ENCODE assay signal across 8 cellular contexts in genomic region chr21:36156815-36157670, GRCh38. TPM values are rescaled to one million over a fixed set of nuclear protein-coding genes. Genes with fewer than 3 reads are reported as not detected.
A peak's percentile ranks its signal among the peaks of the same experiment; 100 is the strongest.
DNase-seq lines count a peak whose midpoint lies in the region; ATAC-seq and TF ChIP-seq lines count a peak whose summit lies in the region.

A gene with protein sequence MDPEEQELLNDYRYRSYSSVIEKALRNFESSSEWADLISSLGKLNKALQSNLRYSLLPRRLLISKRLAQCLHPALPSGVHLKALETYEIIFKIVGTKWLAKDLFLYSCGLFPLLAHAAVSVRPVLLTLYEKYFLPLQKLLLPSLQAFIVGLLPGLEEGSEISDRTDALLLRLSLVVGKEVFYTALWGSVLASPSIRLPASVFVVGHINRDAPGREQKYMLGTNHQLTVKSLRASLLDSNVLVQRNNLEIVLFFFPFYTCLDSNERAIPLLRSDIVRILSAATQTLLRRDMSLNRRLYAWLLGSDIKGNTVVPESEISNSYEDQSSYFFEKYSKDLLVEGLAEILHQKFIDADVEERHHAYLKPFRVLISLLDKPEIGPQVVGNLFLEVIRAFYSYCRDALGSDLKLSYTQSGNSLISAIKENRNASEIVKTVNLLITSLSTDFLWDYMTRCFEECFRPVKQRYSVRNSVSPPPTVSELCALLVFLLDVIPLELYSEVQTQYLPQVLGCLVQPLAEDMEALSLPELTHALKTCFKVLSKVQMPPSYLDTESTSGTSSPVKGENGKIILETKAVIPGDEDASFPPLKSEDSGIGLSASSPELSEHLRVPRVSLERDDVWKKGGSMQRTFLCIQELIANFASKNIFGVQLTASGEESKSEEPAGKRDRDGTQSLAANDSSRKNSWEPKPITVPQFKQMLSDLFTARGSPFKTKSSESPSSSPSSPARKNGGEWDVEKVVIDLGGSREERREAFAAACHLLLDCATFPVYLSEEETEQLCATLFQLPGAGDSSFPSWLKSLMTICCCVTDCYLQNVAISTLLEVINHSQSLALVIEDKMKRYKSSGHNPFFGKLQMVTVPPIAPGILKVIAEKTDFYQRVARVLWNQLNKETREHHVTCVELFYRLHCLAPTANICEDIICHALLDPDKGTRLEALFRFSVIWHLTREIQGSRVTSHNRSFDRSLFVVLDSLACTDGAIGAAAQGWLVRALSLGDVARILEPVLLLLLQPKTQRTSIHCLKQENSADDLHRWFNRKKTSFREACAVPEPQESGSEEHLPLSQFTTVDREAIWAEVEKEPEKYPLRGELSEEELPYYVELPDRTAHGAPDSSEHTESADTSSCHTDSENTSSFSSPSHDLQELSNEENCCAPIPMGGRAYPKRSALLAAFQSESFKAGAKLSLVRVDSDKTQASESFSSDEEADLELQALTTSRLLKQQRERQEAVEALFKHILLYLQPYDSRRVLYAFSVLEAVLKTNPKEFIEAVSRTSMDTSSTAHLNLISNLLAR (N-terminal part only) (plus strand): TSS chr21:36156824. CDS start chr21:36164734, 7,910 bp downstream.

- H3K4me3 Mint-ChIP-seq in H9, result peak within 1 kb of the TSS; percentile 71 to 81
- H3K4me3 Mint-ChIP-seq in activated CD8-positive, alpha-beta T cell treated with anti-CD3 and anti-CD28 coated beads for 36 hours, result peak within 1 kb of the TSS; percentile 82

- H3K4me1 Mint-ChIP-seq in H9, result peaks cover 8 to 11% of the 10 kb centered on the region in 2 experiments; a peak in 3 of 4 replicates
- H3K4me1 Mint-ChIP-seq in activated CD8-positive, alpha-beta T cell treated with anti-CD3 and anti-CD28 coated beads for 36 hours (ENCODE audit: low read depth), result peaks cover 26% of the 10 kb centered on the region

- POLR2A ChIA-PET in activated CD8-positive, alpha-beta T cell treated with anti-CD3 and anti-CD28 coated beads for 36 hours (lab: Charles Lee), result interaction anchor here (0.5 to 1.1 kb wide), 3 partner anchors 11 to 17 kb away, joined by 3 to 4 read pairs (median 3); no protein-coding TSS in a partner anchor

- DNase-seq in H9, result no peak
- DNase-seq in MM.1S, result peak; percentile 53
- peak; percentile 51 for DNase-seq in activated CD8-positive, alpha-beta T cell treated with anti-CD3 and anti-CD28 coated beads for 36 hours
- no peak for DNase-seq in fibroblast of pulmonary artery (ENCODE audit: low read depth)
- DNase-seq in neuronal stem cell (ENCODE audit: low spot score), result peak; percentile 42
- DNase-seq in kidney tubule cell (ENCODE audit: low spot score), result no peak
- DNase-seq in NCI-H1048 (lab: John Stamatoyannopoulos, UW), result no peak

- H3K4me1 ChIP-seq in H9 (ENCODE audit: insufficient read depth, low read length) (no peaks in the 10 kb centered on the region), MM.1S (ENCODE audit: low read length) (peaks cover 4% of the 10 kb centered on the region), neuronal stem cell (ENCODE audit: control insufficient read depth in 2 of 2, insufficient read depth in 1 of 2, low read depth in 1 of 2, low read length in 2 of 2) (peaks cover 5% of the 10 kb centered on the region in 2 donors)

- H2BK5ac ChIP-seq in H9 (ENCODE audit: insufficient read length, low read length) (no peak within 1 kb of the TSS), neuronal stem cell (ENCODE audit: low read length) (no peak within 1 kb of the TSS)

- H3K4me2 ChIP-seq in H9 (ENCODE audit: insufficient read depth, insufficient read length, low read length), result peak within 1 kb of the TSS; percentile 63
- peak within 1 kb of the TSS; percentile 98 for H3K4me2 ChIP-seq in MM.1S (ENCODE audit: low read depth, low read length)
- peak within 1 kb of the TSS; percentile 89 for H3K4me2 ChIP-seq in neuronal stem cell (ENCODE audit: insufficient read depth, low read length, poor library complexity, severe bottlenecking)

- H3K9ac ChIP-seq in H9 (ENCODE audit: extremely low read depth, insufficient read length, low read length) (peak within 1 kb of the TSS; percentile 32), MM.1S (ENCODE audit: low read length) (peak within 1 kb of the TSS; percentile 67), neuronal stem cell (ENCODE audit: low read depth, low read length, poor library complexity) (peak within 1 kb of the TSS; percentile 92)

- H3K36me3 Mint-ChIP-seq in H9 (ENCODE audit: insufficient read depth in 1 of 3, low read depth in 3 of 3), result no peaks in the 10 kb centered on the region; a peak in 2 of 7 replicates
- H3K36me3 Mint-ChIP-seq in activated CD8-positive, alpha-beta T cell treated with anti-CD3 and anti-CD28 coated beads for 36 hours (ENCODE audit: low read depth), result peaks cover 3% of the 10 kb centered on the region

- H2BK12ac ChIP-seq in H9 (ENCODE audit: insufficient read length, low read depth, low read length), result no peak within 1 kb of the TSS
- peak within 1 kb of the TSS; percentile 30 for H2BK12ac ChIP-seq in neuronal stem cell (ENCODE audit: low read length)

- H3K27ac Mint-ChIP-seq in H9, result no peak within 1 kb of the TSS; a peak in 1 of 7 replicates
- peak within 1 kb of the TSS; percentile 49 for H3K27ac Mint-ChIP-seq in activated CD8-positive, alpha-beta T cell treated with anti-CD3 and anti-CD28 coated beads for 36 hours

- no peaks in the 10 kb centered on the region for H3F3A ChIP-seq in MM.1S (ENCODE audit: insufficient read depth, low read length)

- H3K79me2 ChIP-seq in H9 (ENCODE audit: insufficient read depth, low read length) (no peaks in the 10 kb centered on the region), MM.1S (ENCODE audit: low read length) (no peaks in the 10 kb centered on the region)

- H2BK15ac ChIP-seq in H9 (ENCODE audit: low read depth, low read length) (no peak within 1 kb of the TSS), neuronal stem cell (ENCODE audit: low read length) (peak within 1 kb of the TSS; percentile 49)

- H3K9me3 Mint-ChIP-seq in H9, result no peaks in the 10 kb centered on the region; a peak in 1 of 5 replicates
- no peaks in the 10 kb centered on the region for H3K9me3 Mint-ChIP-seq in activated CD8-positive, alpha-beta T cell treated with anti-CD3 and anti-CD28 coated beads for 36 hours

- TF ChIP-seq CTCF in H9 (conservative IDR thresholded peaks at IDR 0.05) (no peak), MM.1S (IDR thresholded peaks at IDR 0.05; ENCODE audit: low read length) (no peak), fibroblast of pulmonary artery (IDR thresholded peaks at IDR 0.05; ENCODE audit: low read length, missing control alignments) (no peak)
- TF ChIP-seq CTCF in activated CD8-positive, alpha-beta T cell treated with anti-CD3 and anti-CD28 coated beads for 36 hours (IDR thresholded peaks at IDR 0.05), result no peak

- H3K4ac ChIP-seq in H9 (ENCODE audit: low read depth, low read length) (no peak within 1 kb of the TSS), neuronal stem cell (ENCODE audit: low read length) (no peak within 1 kb of the TSS)

- H3K4me3 ChIP-seq in MM.1S (ENCODE audit: low read length), result peak within 1 kb of the TSS; percentile 82
- H3K4me3 ChIP-seq in fibroblast of pulmonary artery (replicated peaks; ENCODE audit: low read depth, low read length), result peak within 1 kb of the TSS; percentile 70
- H3K4me3 ChIP-seq in neuronal stem cell (ENCODE audit: low read length in 2 of 2), result peak within 1 kb of the TSS; percentile 81 to 95

- peaks cover 33% of the 10 kb centered on the region for H3K27me3 Mint-ChIP-seq in H9 (ENCODE audit: low read depth)
- H3K27me3 Mint-ChIP-seq in activated CD8-positive, alpha-beta T cell treated with anti-CD3 and anti-CD28 coated beads for 36 hours, result no peaks in the 10 kb centered on the region

- H2BK120ac ChIP-seq in H9 (ENCODE audit: low read depth, low read length, poor library complexity, severe bottlenecking) (no peak within 1 kb of the TSS), neuronal stem cell (ENCODE audit: low read depth, low read length) (no peak within 1 kb of the TSS)

- H3K27ac ChIP-seq in H9 (ENCODE audit: insufficient read length, low read depth, low read length) (no peak within 1 kb of the TSS), MM.1S (ENCODE audit: low read length) (peak within 1 kb of the TSS; percentile 21; the same call in 1 of the 2 replicates), neuronal stem cell (replicated peaks; ENCODE audit: low read length) (peak within 1 kb of the TSS; percentile 71)

- H3K23me2 ChIP-seq in H9 (ENCODE audit: insufficient read length, low read depth, low read length, poor library complexity, severe bottlenecking), result peaks cover 12% of the 10 kb centered on the region

- H2AK5ac ChIP-seq in H9 (ENCODE audit: insufficient read length, low read length) (no peak within 1 kb of the TSS), neuronal stem cell (ENCODE audit: low read depth, low read length) (peak within 1 kb of the TSS; percentile 37)

- H3K23ac ChIP-seq in H9 (ENCODE audit: insufficient read length, low read depth, low read length), result no peak within 1 kb of the TSS
- H3K23ac ChIP-seq in neuronal stem cell (ENCODE audit: low read depth, low read length, poor library complexity), result peak within 1 kb of the TSS; percentile 73

- no peak within 1 kb of the TSS for H4K8ac ChIP-seq in H9 (replicated peaks; ENCODE audit: insufficient read length, low read depth, low read length)
- H4K8ac ChIP-seq in neuronal stem cell (ENCODE audit: low read depth, low read length), result no peak within 1 kb of the TSS

- H4K20me1 ChIP-seq in H9 (ENCODE audit: control insufficient read depth, insufficient read depth, insufficient read length), result no peaks in the 10 kb centered on the region
- H4K20me1 ChIP-seq in MM.1S (ENCODE audit: insufficient read depth, low read length), result no peaks in the 10 kb centered on the region

- no peak within 1 kb of the TSS for H4K91ac ChIP-seq in H9 (ENCODE audit: insufficient read length, low read depth, low read length)
- no peak within 1 kb of the TSS for H4K91ac ChIP-seq in neuronal stem cell (ENCODE audit: low read depth, low read length, poor library complexity)

- H3T11ph ChIP-seq in H9 (ENCODE audit: low read length), result no peak within 1 kb of the TSS

- CTCF ChIA-PET in activated CD8-positive, alpha-beta T cell treated with anti-CD3 and anti-CD28 coated beads for 36 hours (lab: Charles Lee), result no interaction called here

- H3K79me1 ChIP-seq in H9 (ENCODE audit: insufficient read depth, low read depth, low read length, poor library complexity, severe bottlenecking), result no peaks in the 10 kb centered on the region
- no peaks in the 10 kb centered on the region for H3K79me1 ChIP-seq in neuronal stem cell (ENCODE audit: low read depth, low read length)

- H3K14ac ChIP-seq in H9 (ENCODE audit: insufficient read depth, low read length) (peak within 1 kb of the TSS; percentile 51), neuronal stem cell (ENCODE audit: low read length) (peak within 1 kb of the TSS; percentile 94)

- peak; percentile 28 for ATAC-seq in GM18502 (IDR thresholded peaks at IDR 0.05; ENCODE audit: poor library complexity, unreplicated experiment)
- ATAC-seq in activated CD8-positive, alpha-beta T cell treated with anti-CD3 and anti-CD28 coated beads for 36 hours, result no peak

- WGBS in H9 (ENCODE audit: extremely low coverage, insufficient read length, low lambda C conversion rate), result no CpG with 5 or more reads among the region's 83 CpGs
- no CpG with 5 or more reads among the region's 83 CpGs for WGBS in neuronal stem cell (ENCODE audit: extremely low coverage in 2 of 2, insufficient read length in 2 of 2, insufficient replicate concordance in 1 of 2), 2 donors

- H3K27me3 ChIP-seq in H9 (ENCODE audit: insufficient read depth, low read length) (peaks cover 6% of the 10 kb centered on the region; the same call in 1 of the 2 replicates), MM.1S (replicated peaks; ENCODE audit: insufficient read depth, low read length) (no peaks in the 10 kb centered on the region; the same call in 1 of the 2 replicates), neuronal stem cell (ENCODE audit: control insufficient read depth in 3 of 3, insufficient read depth in 3 of 3, low read depth in 1 of 3, low read length in 3 of 3) (peaks cover 6 to 20% (median 13%) of the 10 kb centered on the region in 3 experiments)

- intact Hi-C loops in activated CD8-positive, alpha-beta T cell treated with anti-CD3 and anti-CD28 coated beads for 36 hours (cut with micrococcal nuclease), result no loop called here

- H2BK20ac ChIP-seq in H9 (ENCODE audit: low read depth, low read length, poor library complexity, severe bottlenecking), result no peak within 1 kb of the TSS

- H3K9me3 ChIP-seq in H9 (ENCODE audit: control insufficient read depth, low read depth, low read length) (no peaks in the 10 kb centered on the region), MM.1S (replicated peaks; ENCODE audit: insufficient read depth, low read length) (no peaks in the 10 kb centered on the region), neuronal stem cell (replicated peaks in 1 of 2; ENCODE audit: control insufficient read depth in 2 of 2, insufficient read depth in 1 of 2, low read depth in 1 of 2, low read length in 2 of 2) (peaks cover 2 to 4% of the 10 kb centered on the region in 2 donors)

- H4K5ac ChIP-seq in H9 (ENCODE audit: insufficient read length, low read depth, low read length), result no peak within 1 kb of the TSS

- H3K56ac ChIP-seq in H9 (ENCODE audit: insufficient read length, low read depth, low read length), result no peak within 1 kb of the TSS

- H3K18ac ChIP-seq in H9 (ENCODE audit: insufficient read length, low read depth, low read length), result no peak within 1 kb of the TSS
- peak within 1 kb of the TSS; percentile 93 for H3K18ac ChIP-seq in neuronal stem cell (ENCODE audit: low read length)

- H3K9me2 ChIP-seq in MM.1S (replicated peaks; ENCODE audit: insufficient read depth, low read length), result no peaks in the 10 kb centered on the region

- H3K36me3 ChIP-seq in MM.1S (replicated peaks; ENCODE audit: insufficient read depth, low read length) (no peaks in the 10 kb centered on the region), neuronal stem cell (replicated peaks in 1 of 2; ENCODE audit: control insufficient read depth in 2 of 2, insufficient read depth in 2 of 2, low read length in 2 of 2) (no peaks in the 10 kb centered on the region)

- H2AFZ ChIP-seq in H9 (ENCODE audit: low read length), result no peak within 1 kb of the TSS
- peak within 1 kb of the TSS; percentile 95 for H2AFZ ChIP-seq in MM.1S (ENCODE audit: low read length)
- peak within 1 kb of the TSS; percentile 98 for H2AFZ ChIP-seq in neuronal stem cell (ENCODE audit: low read length)

RNA-seq across cellular contexts. Expression of the gene that starts here (rescaled TPM):
- total RNA-seq in H9 (2021), result 8.7 and 10.0 TPM in 2 replicates
- 10 to 100 TPM; 14.3 to 15.2 TPM for total RNA-seq in activated CD8-positive, alpha-beta T cell treated with anti-CD3 and anti-CD28 coated beads for 36 hours
- 3.4 TPM for polyA plus RNA-seq in neuronal stem cell (2013, experiment 1 of 2)
- 3.7 TPM for polyA plus RNA-seq in neuronal stem cell (2013, experiment 2 of 2)

Comparison
In these comparisons a context has a peak if more than half of its experiments do, and no peak if none do; other contexts are left out.
1. DNase-seq: peak in MM.1S (single experiment), activated CD8-positive, alpha-beta T cell treated with anti-CD3 and anti-CD28 coated beads for 36 hours (single experiment) and neuronal stem cell (single experiment); none in H9 (single experiment), fibroblast of pulmonary artery (single experiment), kidney tubule cell (single experiment) and NCI-H1048 (single experiment).
2. H3K9ac ChIP-seq: peak in every context shown above with its lines; median percentile 92 in neuronal stem cell; 67 in MM.1S; 32 in H9.
3. Peak in every context shown above with its lines, with median percentiles within 50 percentile points of each other: H3K4me2 ChIP-seq and H3K4me3 ChIP-seq.